8 cellular contexts compared by ENCODE assay signal in genomic region chr3:113746069-113746954, GRCh38. TPM values are rescaled to one million over a fixed set of nuclear protein-coding genes. Genes with fewer than 3 reads are reported as not detected.
DNase-seq lines count a peak whose midpoint lies in the region; ATAC-seq, FAIRE-seq and TF ChIP-seq lines count a peak whose summit lies in the region.

TSS of gene NAA50 (minus strand) at chr3:113746249. CDS start at chr3:113745949, 300 bp downstream.

- H3K9me3 ChIP-seq in A549 (no peaks in the 10 kb centered on the region), iPS-20b (ENCODE audit: insufficient read depth, low read depth, low read length) (no peaks in the 10 kb centered on the region)

- TF ChIP-seq POLR2A in A549 (IDR thresholded peaks at IDR 0.05; ENCODE audit: low read length) = peak; percentile 89

- TF ChIP-seq RAD21 in A549 (conservative IDR thresholded peaks at IDR 0.05 in 1 of 2, IDR thresholded peaks at IDR 0.05 in 1 of 2) = no peak

- peak within 1 kb of the TSS; percentile 96 to 99 for H3K27ac ChIP-seq in A549
- H3K27ac ChIP-seq in iPS-20b (ENCODE audit: low read length) = peak within 1 kb of the TSS; percentile 100
- peak within 1 kb of the TSS; percentile 79 to 99 (median 97) for H3K27ac ChIP-seq in skin epidermis

- FAIRE-seq in A549 (lab: Jason Lieb, UNC) (no peak), bronchial epithelial cell (lab: Jason Lieb, UNC) (no peak)

- no peaks in the 10 kb centered on the region for H3K27me3 ChIP-seq in bronchial epithelial cell (ENCODE audit: control insufficient read depth, insufficient read depth, low read length)
- no peaks in the 10 kb centered on the region for H3K27me3 ChIP-seq in iPS-20b (ENCODE audit: insufficient read depth, low read length)

- peaks cover 37% of the 10 kb centered on the region for H3K4me1 ChIP-seq in A549
- peaks cover 7% of the 10 kb centered on the region; the same call in 1 of the 2 replicates for H3K4me1 ChIP-seq in iPS-20b (ENCODE audit: insufficient read depth, low read length)

- CTCF ChIA-PET in A549 (lab: Yijun Ruan, JAX) = interaction anchor here (0.7 to 3.0 kb wide), 16 partner anchors 10 to 701 kb away, joined by 3 to 38 read pairs (median 4); partner anchors contain the start of gene SPICE1

- TF ChIP-seq CTCF in A549 (IDR thresholded peaks at IDR 0.05) = no peak
- TF ChIP-seq CTCF in WI38 (IDR thresholded peaks at IDR 0.05; ENCODE audit: low read depth, low read length) = no peak
- TF ChIP-seq CTCF in bronchial epithelial cell (IDR thresholded peaks at IDR 0.05; ENCODE audit: insufficient read depth, low read length, severe bottlenecking) = no peak

- peak within 1 kb of the TSS; percentile 70 for H3K4me3 ChIP-seq in A549
- peak within 1 kb of the TSS; percentile 71 for H3K4me3 ChIP-seq in WI38 (ENCODE audit: low read depth, low read length)
- peak within 1 kb of the TSS; percentile 68 for H3K4me3 ChIP-seq in bronchial epithelial cell (ENCODE audit: low read depth, low read length)
- peak within 1 kb of the TSS; percentile 88 for H3K4me3 ChIP-seq in iPS-20b (ENCODE audit: low read length)
- peak within 1 kb of the TSS; percentile 61 to 95 (median 90) for H3K4me3 ChIP-seq in skin epidermis

- DNase-seq in A549 (ENCODE audit: low read depth in 1 of 2, low spot score in 1 of 2) (peak; percentile 88 to 97), NCI-H2227 treated with DMSO at 0.1 percent for 48 hours (lab: John Stamatoyannopoulos, UW) (peak; percentile 88), bronchial epithelial cell (ENCODE audit: low read depth) (peak; percentile 87)

- POLR2A ChIA-PET in A549 (lab: Yijun Ruan, JAX) = interaction anchor here (0.5 to 4.4 kb wide), 11 partner anchors 10 to 1649 kb away, joined by 3 to 23 read pairs (median 4); partner anchors contain the start of genes CCDC191, QTRT2, SPICE1 and USF3

- ATAC-seq in A549 (peak; percentile 85 to 86), GM18868 (IDR thresholded peaks at IDR 0.05; ENCODE audit: unreplicated experiment) (peak; percentile 46), HG03139 (IDR thresholded peaks at IDR 0.05; ENCODE audit: unreplicated experiment) (peak; percentile 55)

- TF ChIP-seq EP300 in A549 (IDR thresholded peaks at IDR 0.05) = no peak; a peak in 1 of 5 replicates

- WGBS in A549 (ENCODE audit: missing lambda C conversion rate) = 2% methylated on average over 34 of the region's 59 CpGs

- H3K9ac ChIP-seq in iPS-20b (ENCODE audit: low read depth, low read length) = peak within 1 kb of the TSS; percentile 99

- H3K36me3 ChIP-seq in bronchial epithelial cell (ENCODE audit: control insufficient read depth, insufficient read depth, low read length) (no peaks in the 10 kb centered on the region), iPS-20b (ENCODE audit: insufficient read depth, low read depth, low read length) (0 out of 2 replicates have a peak, but pooled peaks cover 3% of the 10 kb centered on the region)

- peak within 1 kb of the TSS; percentile 86 for H3K4me2 ChIP-seq in A549

TF ChIP-seq in A549, 52 proteins besides CTCF, POLR2A, EP300 and RAD21 (continues in another document):
- TF ChIP-seq FOSB (CRISPR knock-in tag; IDR thresholded peaks at IDR 0.05) (no peak; the same call in none of the 2 replicates), MYC (IDR thresholded peaks at IDR 0.05; ENCODE audit: borderline replicate concordance, low read length) (peak; percentile 63), HMGXB4 (CRISPR knock-in tag; IDR thresholded peaks at IDR 0.05; ENCODE audit: borderline replicate concordance) (no peak), KDM1A (IDR thresholded peaks at IDR 0.05; ENCODE audit: low read depth) (no peak), SMC3 (IDR thresholded peaks at IDR 0.05) (no peak), ATOH8 (CRISPR knock-in tag; IDR thresholded peaks at IDR 0.05; ENCODE audit: low read depth) (0 out of 2 replicates have a peak, but pooled peaks have one; percentile 42), RNF2 (IDR thresholded peaks at IDR 0.05; ENCODE audit: borderline replicate concordance, low read depth) (no peak), ZFP36 (IDR thresholded peaks at IDR 0.05; ENCODE audit: borderline replicate concordance, partially characterized antibody) (no peak), ZSCAN20 (CRISPR knock-in tag; IDR thresholded peaks at IDR 0.05) (peak; percentile 35; the same call in 1 of the 2 replicates), FOXS1 (CRISPR knock-in tag; IDR thresholded peaks at IDR 0.05) (peak; percentile 41; the same call in 1 of the 2 replicates), JUNB (IDR thresholded peaks at IDR 0.05) (no peak), REST (IDR thresholded peaks at IDR 0.05) (no peak), SREBF2 (IDR thresholded peaks at IDR 0.05) (no peak), CHD4 (IDR thresholded peaks at IDR 0.05; ENCODE audit: borderline replicate concordance) (no peak), EHF (CRISPR knock-in tag; IDR thresholded peaks at IDR 0.05) (no peak; the same call in 1 of the 2 replicates), CHD2 (IDR thresholded peaks at IDR 0.05; ENCODE audit: low read length, partially characterized antibody) (no peak), NR3C1 (IDR thresholded peaks at IDR 0.05) (no peak), NPAS2 (CRISPR knock-in tag; IDR thresholded peaks at IDR 0.05; ENCODE audit: borderline replicate concordance) (no peak), HES2 (IDR thresholded peaks at IDR 0.05) (no peak), ELK1 (IDR thresholded peaks at IDR 0.05; ENCODE audit: low read depth, low read length) (no peak), HOXB5 (CRISPR knock-in tag; IDR thresholded peaks at IDR 0.05) (peak; percentile 78; the same call in 1 of the 2 replicates)

RNA-seq across cellular contexts. Expression of gene NAA50, which starts in this region (rescaled TPM):
- polyA plus RNA-seq in A549 (2011; rRNA removed) = 107 and 141 TPM in 2 replicates
- 147 and 167 TPM in 2 replicates for polyA plus RNA-seq in A549 (2012; cell fraction: cytosol; rRNA removed)
- polyA plus RNA-seq in A549 (2012; cell fraction: nucleus; rRNA removed) = 90.9 and 95.9 TPM in 2 replicates
- polyA plus RNA-seq in A549 (2017; fragmentation: RNase III; extraction: RNeasy Plus Mini Kit Qiagen cat#74134 plus additional on column Dnase treatment) = 168 to 180 TPM (median 169 TPM) in 3 replicates
- polyA minus RNA-seq in A549 (2011; rRNA and poly(A)+ RNA removed) = 28.7 and 34.5 TPM in 2 replicates
- 133 and 292 TPM in 2 replicates for total RNA-seq in bronchial epithelial cell

Comparison
In these comparisons a context has a peak if more than half of its experiments do, and no peak if none do; other contexts are left out.
1. Peak in every context shown above with its lines: DNase-seq, ATAC-seq, H3K4me3 ChIP-seq and H3K27ac ChIP-seq.